In genomic region chr15:70142322-70143191, GRCh38 we compare ENCODE assay signal across 9 cellular contexts. TPM values are rescaled to one million over a fixed set of nuclear protein-coding genes. Genes with fewer than 3 reads are reported as not detected.
DNase-seq lines count a peak whose midpoint lies in the region; ATAC-seq and TF ChIP-seq lines count a peak whose summit lies in the region.
"Had no signal": no experiment of that assay in that cellular context is flagged by ENCODE, and none has a peak within 500 bp of the region (broad histone marks: within the 10 kb centered on the region; RNA-seq: fewer than 3 reads in every experiment).

No MANE protein-coding gene starts in this region.

- DNase-seq in CD1c-positive myeloid dendritic cell (ENCODE audit: extremely low spot score) (peak; percentile 94), NOMO-1 treated with dmso at 0.1 percent for 144 hours (lab: John Stamatoyannopoulos, UW; ENCODE audit: unreplicated experiment) (peak; percentile 82), brain microvascular endothelial cell (peak; percentile 93), osteoblast (ENCODE audit: insufficient read length, low spot score, missing footprints) (no peak), GM03348 (ENCODE audit: low spot score) (no peak), NCI-H2107 (lab: John Stamatoyannopoulos, UW) (no peak)
- DNase-seq in activated T-helper 1 cell treated with anti-CD3 and anti-CD28 coated beads, Interleukin-12 subunit alpha, Interleukin-12 subunit beta, Interleukin-2, Interleukin-4 antibody, amounts not matched to agents 30 ng/mL and 10 ng/mL and 1 ng/mL, durations not matched to agents 14 hours and 24 hours and 36 hours (ENCODE audit: low spot score) = no peak

- no peak overlapping the region for H3K4me3 Mint-ChIP-seq in activated T-helper 1 cell treated with anti-CD3 and anti-CD28 coated beads, Interleukin-12 subunit alpha, Interleukin-12 subunit beta, Interleukin-2, Interleukin-4 antibody, amounts not matched to agents 30 ng/mL and 10 ng/mL and 1 ng/mL, durations not matched to agents 14 hours and 24 hours and 36 hours

- H3K27ac ChIP-seq in brain microvascular endothelial cell (peak overlapping the region; percentile 99), osteoblast (ENCODE audit: low read depth, low read length) (peak overlapping the region; percentile 56)
- H3K27ac ChIP-seq: KMS-11 had no signal

- H3K4me1 ChIP-seq in osteoblast (ENCODE audit: insufficient read depth, low read length) = peaks cover 25% of the 10 kb centered on the region

- H3K4me3 ChIP-seq in brain microvascular endothelial cell (ENCODE audit: low read depth, low read length) = no peak overlapping the region
- H3K4me3 ChIP-seq in osteoblast (ENCODE audit: insufficient read depth, low read length) = peak overlapping the region; percentile 17

- no peaks in the 10 kb centered on the region for H4K20me1 ChIP-seq in osteoblast (ENCODE audit: insufficient read depth, low read length)

- no peak overlapping the region for H3K27ac Mint-ChIP-seq in activated T-helper 1 cell treated with anti-CD3 and anti-CD28 coated beads, Interleukin-12 subunit alpha, Interleukin-12 subunit beta, Interleukin-2, Interleukin-4 antibody, amounts not matched to agents 30 ng/mL and 10 ng/mL and 1 ng/mL, durations not matched to agents 14 hours and 24 hours and 36 hours

- no peaks in the 10 kb centered on the region for H3K79me2 ChIP-seq in osteoblast (ENCODE audit: insufficient read depth, low read length)

- no peak for ATAC-seq in HG03139 (IDR thresholded peaks at IDR 0.05; ENCODE audit: unreplicated experiment)

- peaks cover 38% of the 10 kb centered on the region for H3K27me3 Mint-ChIP-seq in activated T-helper 1 cell treated with anti-CD3 and anti-CD28 coated beads, Interleukin-12 subunit alpha, Interleukin-12 subunit beta, Interleukin-2, Interleukin-4 antibody, amounts not matched to agents 30 ng/mL and 10 ng/mL and 1 ng/mL, durations not matched to agents 14 hours and 24 hours and 36 hours (ENCODE audit: insufficient read depth)

- TF ChIP-seq CTCF in brain microvascular endothelial cell (IDR thresholded peaks at IDR 0.05; ENCODE audit: low read depth, low read length, missing control alignments) (no peak), osteoblast (IDR thresholded peaks at IDR 0.05; ENCODE audit: extremely low read depth, low read depth, low read length) (no peak)

- H3K4me1 Mint-ChIP-seq in activated T-helper 1 cell treated with anti-CD3 and anti-CD28 coated beads, Interleukin-12 subunit alpha, Interleukin-12 subunit beta, Interleukin-2, Interleukin-4 antibody, amounts not matched to agents 30 ng/mL and 10 ng/mL and 1 ng/mL, durations not matched to agents 14 hours and 24 hours and 36 hours (ENCODE audit: low read depth) = peaks cover 33% of the 10 kb centered on the region

- H3K36me3 ChIP-seq in brain microvascular endothelial cell (replicated peaks) (no peaks in the 10 kb centered on the region), osteoblast (ENCODE audit: insufficient read depth, low read length) (no peaks in the 10 kb centered on the region)

- no peaks in the 10 kb centered on the region for H3K36me3 Mint-ChIP-seq in activated T-helper 1 cell treated with anti-CD3 and anti-CD28 coated beads, Interleukin-12 subunit alpha, Interleukin-12 subunit beta, Interleukin-2, Interleukin-4 antibody, amounts not matched to agents 30 ng/mL and 10 ng/mL and 1 ng/mL, durations not matched to agents 14 hours and 24 hours and 36 hours (ENCODE audit: low read depth)

- intact Hi-C loops in activated T-helper 1 cell treated with anti-CD3 and anti-CD28 coated beads, Interleukin-12 subunit alpha, Interleukin-12 subunit beta, Interleukin-2, Interleukin-4 antibody, amounts not matched to agents 30 ng/mL and 10 ng/mL and 1 ng/mL, durations not matched to agents 14 hours and 24 hours and 36 hours (cut with micrococcal nuclease) = loop anchor here (1.0 to 5.0 kb wide), 5 partner anchors 43 to 430 kb away; no protein-coding TSS in a partner anchor

- in situ Hi-C loops in brain microvascular endothelial cell (cut with HindIII; ENCODE audit: low pct_ligation_motif_present, low sequenced_read_pairs) = no loop called here

- peak overlapping the region; percentile 68 for H2AFZ ChIP-seq in osteoblast (ENCODE audit: low read length)

- H3K9me3 Mint-ChIP-seq in activated T-helper 1 cell treated with anti-CD3 and anti-CD28 coated beads, Interleukin-12 subunit alpha, Interleukin-12 subunit beta, Interleukin-2, Interleukin-4 antibody, amounts not matched to agents 30 ng/mL and 10 ng/mL and 1 ng/mL, durations not matched to agents 14 hours and 24 hours and 36 hours = no peaks in the 10 kb centered on the region

- H3K4me2 ChIP-seq in osteoblast (ENCODE audit: insufficient read depth, low read length) = peak overlapping the region; percentile 66
- H3K4me2 ChIP-seq: KMS-11 had no signal

- H3K9me3 ChIP-seq in osteoblast (ENCODE audit: low read depth, low read length) = no peaks in the 10 kb centered on the region

- H3K27me3 ChIP-seq in brain microvascular endothelial cell (replicated peaks) (no peaks in the 10 kb centered on the region), osteoblast (ENCODE audit: insufficient read depth, low read length) (peaks cover 13% of the 10 kb centered on the region)

RNA-seq across cellular contexts. Expression of gene TLE3, which starts 44.8 kb away (rescaled TPM):
- 21.5 and 29.7 TPM in 2 replicates for total RNA-seq in osteoblast
- 123 and 126 TPM in 2 replicates for total RNA-seq in activated T-helper 1 cell treated with anti-CD3 and anti-CD28 coated beads, Interleukin-12 subunit alpha, Interleukin-12 subunit beta, Interleukin-2, Interleukin-4 antibody, amounts not matched to agents 30 ng/mL and 10 ng/mL and 1 ng/mL, durations not matched to agents 14 hours and 24 hours and 36 hours

Comparison
In these comparisons a context has a peak if more than half of its experiments do, and no peak if none do; other contexts are left out.
1. DNase-seq: peak in CD1c-positive myeloid dendritic cell (single experiment), NOMO-1 treated with dmso at 0.1 percent for 144 hours (single experiment) and brain microvascular endothelial cell (single experiment); none in osteoblast (single experiment), GM03348 (single experiment), activated T-helper 1 cell treated with anti-CD3 and anti-CD28 coated beads, Interleukin-12 subunit alpha, Interleukin-12 subunit beta, Interleukin-2, Interleukin-4 antibody, amounts not matched to agents 30 ng/mL and 10 ng/mL and 1 ng/mL, durations not matched to agents 14 hours and 24 hours and 36 hours (single experiment) and NCI-H2107 (single experiment).